24 cellular contexts compared by ENCODE assay signal in genomic region chr15:51311510-51311909, GRCh38. TPM values are rescaled to one million over a fixed set of nuclear protein-coding genes. Genes with fewer than 3 reads are reported as not detected.
DNase-seq lines count a peak whose midpoint lies in the region; ATAC-seq and TF ChIP-seq lines count a peak whose summit lies in the region.
"Had no signal": no experiment of that assay in that cellular context is flagged by ENCODE, and none has a peak within 500 bp of the region (broad histone marks: within the 10 kb centered on the region; RNA-seq: fewer than 3 reads in every experiment).

No MANE protein-coding gene starts in this region.

- H3K36me3 ChIP-seq in IMR-90 (ENCODE audit: control insufficient read depth, insufficient read depth, low read length): no peaks in the 10 kb centered on the region
- H3K36me3 ChIP-seq in RWPE2 (ENCODE audit: low read depth): no peaks in the 10 kb centered on the region
- H3K36me3 ChIP-seq in mesenchymal stem cell (ENCODE audit: control insufficient read depth in 1 of 2, insufficient read depth in 2 of 2, low read depth in 1 of 2, low read length in 2 of 2): no peaks in the 10 kb centered on the region
- H3K36me3 ChIP-seq: MG63, SJSA1 had no signal

- no peak overlapping the region for H3K56ac ChIP-seq in IMR-90 (ENCODE audit: extremely low read depth, insufficient read depth, low read length)

- no TSS peak for BruUV-seq in IMR-90 (replicated peaks; lab: Mats Ljungman, UMichigan)

- dilution Hi-C loops in IMR-90 (cut with HindIII; ENCODE audit: low sequenced_read_pairs, unreplicated experiment): no loop called here

- H3K27me3 ChIP-seq in IMR-90 (ENCODE audit: control insufficient read depth, insufficient read depth, low read length) (peaks cover 10% of the 10 kb centered on the region), RWPE2 (ENCODE audit: insufficient read depth, poor library complexity, severe bottlenecking) (no peaks in the 10 kb centered on the region), mesenchymal stem cell (ENCODE audit: control insufficient read depth in 1 of 2, insufficient read depth in 1 of 2, low read length in 2 of 2) (peaks cover 0 to 16% of the 10 kb centered on the region in 2 experiments)
- H3K27me3 ChIP-seq: MG63, SJSA1 had no signal

- H4K8ac ChIP-seq in IMR-90 (ENCODE audit: low read depth in 2 of 2, low read length in 2 of 2): no peak overlapping the region
- no peak overlapping the region for H4K8ac ChIP-seq in mesenchymal stem cell (ENCODE audit: low read length)

- H3K27ac ChIP-seq in 22Rv1 (peak overlapping the region; percentile 32; the same call in 1 of the 2 replicates), IMR-90 (ENCODE audit: insufficient read depth, low read length) (peak overlapping the region; percentile 87; the same call in 1 of the 2 replicates), RWPE2 (ENCODE audit: poor library complexity, severe bottlenecking) (no peak overlapping the region), mesenchymal stem cell (ENCODE audit: low read length, poor library complexity, severe bottlenecking) (no peak overlapping the region)
- H3K27ac ChIP-seq: A549, PC-9, SJSA1 had no signal

- no peak overlapping the region for H2BK20ac ChIP-seq in IMR-90 (ENCODE audit: low read depth, low read length)

- H3K14ac ChIP-seq in IMR-90 (replicated peaks; ENCODE audit: low read depth, low read length) (no peak overlapping the region), mesenchymal stem cell (ENCODE audit: low read length in 2 of 2) (no peak overlapping the region)

- no peaks in the 10 kb centered on the region for H3K9me3 ChIP-seq in IMR-90 (ENCODE audit: control insufficient read depth, insufficient read depth, low read length)
- no peaks in the 10 kb centered on the region for H3K9me3 ChIP-seq in RWPE2 (ENCODE audit: severe bottlenecking)
- no peaks in the 10 kb centered on the region for H3K9me3 ChIP-seq in mesenchymal stem cell (ENCODE audit: control insufficient read depth, low read length)
- H3K9me3 ChIP-seq: A549, MG63, SJSA1 had no signal

- no peak for DNase-seq in IMR-90
- DNase-seq in RWPE2 (ENCODE audit: low spot score): peak; percentile 2
- no peak for DNase-seq in mesenchymal stem cell
- DNase-seq in Kasumi-1 (lab: John Stamatoyannopoulos, UW): no peak
- DNase-seq in 8988T: no peak
- DNase-seq in stimulated activated CD4-positive, alpha-beta T cell treated with anti-CD3 and anti-CD28 coated beads, Interleukin-12 subunit alpha, Interleukin-12 subunit beta, amount 100 ng/mL, for 4 hours: no peak
- DNase-seq: C1 segment of cervical spinal cord; CD4-positive, alpha-beta memory T cell; GDM1; H9; HFFc6; KBM-7; MG63; NCI-H1694 treated with DMSO at 0.1 percent for 48 hours; NCI-H2081 treated with DMSO at 0.1 percent for 48 hours; PC-9; Right ventricle myocardium superior; T-cell had no signal

- peak overlapping the region; percentile 34; the same call in 1 of the 2 replicates for H4K5ac ChIP-seq in IMR-90 (ENCODE audit: low read depth, low read length)

- H2AK5ac ChIP-seq in IMR-90 (ENCODE audit: low read depth, low read length) (no peak overlapping the region), mesenchymal stem cell (ENCODE audit: low read length, severe bottlenecking) (no peak overlapping the region)

- H3K18ac ChIP-seq in IMR-90 (ENCODE audit: low read depth, low read length): peak overlapping the region; percentile 39; the same call in 1 of the 2 replicates
- no peak overlapping the region for H3K18ac ChIP-seq in mesenchymal stem cell (ENCODE audit: low read depth in 1 of 2, low read length in 2 of 2)

- H3K4me3 ChIP-seq in IMR-90 (ENCODE audit: insufficient read depth, low read depth, low read length) (no peak overlapping the region), RWPE2 (ENCODE audit: severe bottlenecking) (no peak overlapping the region), mesenchymal stem cell (ENCODE audit: insufficient read depth in 1 of 2, low read depth in 1 of 2, low read length in 2 of 2) (no peak overlapping the region)
- H3K4me3 ChIP-seq: A549, GM12878, GM23338, MG63, PC-9, SJSA1 had no signal

- no peak overlapping the region for H2BK12ac ChIP-seq in mesenchymal stem cell (ENCODE audit: low read length in 2 of 2)

- no CpG with 5 or more reads among the region's 2 CpGs for WGBS in IMR-90 (ENCODE audit: extremely low coverage in 2 of 2, insufficient read length in 1 of 2), 2 experiments
- WGBS in mesenchymal stem cell: 71% methylated on average over 2 of the region's 2 CpGs

- no peaks in the 10 kb centered on the region for H4K20me1 ChIP-seq in IMR-90 (ENCODE audit: insufficient read depth, low read length)

- TF ChIP-seq POLR2A in IMR-90 (IDR thresholded peaks at IDR 0.05; ENCODE audit: low read depth, low read length): no peak

- no peak for TF ChIP-seq RAD21 in IMR-90 (IDR thresholded peaks at IDR 0.05; ENCODE audit: low read length)

- no peak for ATAC-seq in IMR-90 (ENCODE audit: low read depth)
- ATAC-seq in RWPE2 (ENCODE audit: low read depth): no peak
- ATAC-seq: GM12878, GM23338, T-cell had no signal

- H2BK120ac ChIP-seq in IMR-90 (ENCODE audit: low read depth, low read length): no peak overlapping the region
- no peak overlapping the region for H2BK120ac ChIP-seq in mesenchymal stem cell (ENCODE audit: low read depth, low read length)

- TF ChIP-seq CTCF in 22Rv1 (IDR thresholded peaks at IDR 0.05) (no peak), IMR-90 (conservative IDR thresholded peaks at IDR 0.05; ENCODE audit: low read depth, low read length) (no peak), RWPE2 (IDR thresholded peaks at IDR 0.05; ENCODE audit: poor library complexity, severe bottlenecking) (no peak)

- POLR2A ChIA-PET in IMR-90 (lab: Charles Lee; ENCODE audit: unreplicated experiment): no interaction called here

- no peaks in the 10 kb centered on the region for H3K9me1 ChIP-seq in IMR-90 (ENCODE audit: insufficient read depth, low read length)

- H2BK15ac ChIP-seq in IMR-90 (ENCODE audit: low read depth, low read length) (no peak overlapping the region), mesenchymal stem cell (ENCODE audit: low read depth, poor library complexity, severe bottlenecking) (no peak overlapping the region)

- in situ Hi-C loops in IMR-90 (cut with MboI; ENCODE audit: low sequenced_read_pairs): no loop called here

- CTCF ChIA-PET in IMR-90 (lab: Yijun Ruan, JAX): interaction anchor here (1.5 kb wide), 1 partner anchor 12 kb away, joined by 4 read pairs; no protein-coding TSS in a partner anchor

- H2AFZ ChIP-seq in IMR-90 (replicated peaks; ENCODE audit: low read length, poor library complexity) (no peak overlapping the region), mesenchymal stem cell (ENCODE audit: low read depth, low read length) (no peak overlapping the region)
- H2AFZ ChIP-seq: GM23338, PC-9 had no signal

- H3K23ac ChIP-seq in IMR-90 (ENCODE audit: low read depth, low read length) (no peak overlapping the region), mesenchymal stem cell (ENCODE audit: low read length in 2 of 2) (no peak overlapping the region)

- H3K9ac ChIP-seq in IMR-90 (ENCODE audit: low read depth, low read length) (no peak overlapping the region; the same call in 1 of the 2 replicates), mesenchymal stem cell (ENCODE audit: low read length) (peak overlapping the region; percentile 5)

- H2AK9ac ChIP-seq in IMR-90 (replicated peaks; ENCODE audit: low read depth, low read length, poor library complexity): no peak overlapping the region

- H3K4me1 ChIP-seq in IMR-90 (ENCODE audit: control insufficient read depth, insufficient read depth, low read length) (peaks cover 16% of the 10 kb centered on the region; the same call in 1 of the 2 replicates), RWPE2 (ENCODE audit: insufficient read depth, poor library complexity, severe bottlenecking) (no peaks in the 10 kb centered on the region), mesenchymal stem cell (ENCODE audit: control insufficient read depth, insufficient read depth, low read depth, low read length) (no peaks in the 10 kb centered on the region)

- H3K4ac ChIP-seq in IMR-90 (ENCODE audit: low read depth, low read length) (0 out of 2 replicates have a peak overlapping the region, but pooled peaks have one; percentile 2), mesenchymal stem cell (ENCODE audit: low read depth in 1 of 2, low read length in 2 of 2) (no peak overlapping the region)

- H2BK5ac ChIP-seq in IMR-90 (ENCODE audit: low read depth, low read length, poor library complexity, severe bottlenecking) (no peak overlapping the region), mesenchymal stem cell (ENCODE audit: low read depth, low read length, poor library complexity, severe bottlenecking) (no peak overlapping the region)

- H3K79me1 ChIP-seq in IMR-90 (ENCODE audit: low read depth in 1 of 2, low read length in 2 of 2) (no peaks in the 10 kb centered on the region), mesenchymal stem cell (replicated peaks; ENCODE audit: low read length, poor library complexity, severe bottlenecking) (no peaks in the 10 kb centered on the region)

- H3K4me2 ChIP-seq in IMR-90 (ENCODE audit: low read depth, low read length): no peak overlapping the region
- H3K4me2 ChIP-seq in mesenchymal stem cell (ENCODE audit: low read length, poor library complexity, severe bottlenecking): no peak overlapping the region
- H3K4me2 ChIP-seq: GM23338, PC-9 had no signal

- intact Hi-C loops in IMR-90 (cut with micrococcal nuclease): loop anchor here (2.0 kb wide), 1 partner anchor 57 kb away; no protein-coding TSS in a partner anchor

- H4K91ac ChIP-seq in IMR-90 (ENCODE audit: insufficient read depth, low read depth, low read length) (no peak overlapping the region), mesenchymal stem cell (ENCODE audit: low read length) (no peak overlapping the region)

TF ChIP-seq in IMR-90, 13 proteins besides CTCF, POLR2A, EP300 and RAD21:
- TF ChIP-seq MXI1 (IDR thresholded peaks at IDR 0.05; ENCODE audit: borderline replicate concordance, low read depth, low read length): no peak

RNA-seq across cellular contexts. Expression of gene CYP19A1, which starts 26.9 kb away (rescaled TPM):
- not detected in 2 replicates for total RNA-seq in IMR-90 (2012; rRNA removed)
- not detected in 2 replicates for polyA plus RNA-seq in IMR-90 (2012; rRNA removed)
- not detected in 2 replicates for polyA plus RNA-seq in IMR-90 (2012; cell fraction: cytosol; rRNA removed)
- 0.10 TPM in 1 of 2 replicates, not detected in the other for polyA plus RNA-seq in IMR-90 (2012; cell fraction: nucleus; rRNA removed; ENCODE audit: low replicate concordance)
- polyA plus RNA-seq in mesenchymal stem cell (2013, experiment 1 of 2): not detected
- polyA plus RNA-seq in mesenchymal stem cell (2013, experiment 2 of 2): 0.21 TPM
- total RNA-seq: CD4-positive, alpha-beta memory T cell; GM23338; H9; HT-29; SJSA1 had no signal
- polyA plus RNA-seq: CD4-positive, alpha-beta memory T cell had no signal

RNA-seq across cellular contexts. Expression of gene GLDN, which starts 29.9 kb away (rescaled TPM):
- total RNA-seq in IMR-90 (2012; rRNA removed): under 0.01 TPM in 1 of 2 replicates, not detected in the other
- not detected in 2 replicates for polyA plus RNA-seq in IMR-90 (2012; rRNA removed)
- 0.02 and 0.14 TPM in 2 replicates for polyA plus RNA-seq in IMR-90 (2012; cell fraction: cytosol; rRNA removed)
- polyA plus RNA-seq in IMR-90 (2012; cell fraction: nucleus; rRNA removed; ENCODE audit: low replicate concordance): 0.02 TPM in 1 of 2 replicates, not detected in the other
- polyA plus RNA-seq in mesenchymal stem cell (2013, experiment 1 of 2): 0.15 TPM
- polyA plus RNA-seq in mesenchymal stem cell (2013, experiment 2 of 2): 0.27 TPM
- total RNA-seq: CD4-positive, alpha-beta memory T cell; HFFc6; PC-9 had no signal
- polyA plus RNA-seq: CD4-positive, alpha-beta memory T cell; GM12878 had no signal

Comparison
In these comparisons a context has a peak if more than half of its experiments do, and no peak if none do; other contexts are left out.
1. H3K27ac ChIP-seq: peak in 22Rv1 (single experiment) and IMR-90 (single experiment); none in RWPE2 (single experiment) and mesenchymal stem cell (single experiment).